ENCODE assay signal across 15 cellular contexts in the genomic region with DNA sequence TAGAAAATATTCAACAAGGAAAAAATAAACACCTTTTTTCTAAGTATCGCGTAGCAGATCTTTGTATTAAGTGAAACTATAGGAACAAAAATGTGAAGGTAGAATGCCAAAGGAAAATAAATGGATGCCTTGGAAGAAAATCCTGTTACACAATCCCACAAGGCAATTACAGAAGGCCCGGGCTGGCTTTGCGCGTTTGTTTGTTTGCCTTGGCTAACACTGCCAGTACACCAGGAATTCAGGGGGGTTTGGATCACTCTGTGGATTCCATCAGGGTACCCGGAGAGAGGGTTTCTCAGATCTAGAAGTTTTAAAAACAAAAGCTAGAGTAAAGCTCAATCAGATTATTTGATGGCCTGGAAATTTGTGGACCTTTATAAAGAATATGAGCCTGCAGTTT.
DNase-seq lines count a peak whose midpoint lies in the region; ATAC-seq and TF ChIP-seq lines count a peak whose summit lies in the region.
"Had no signal": no experiment of that assay in that cellular context is flagged by ENCODE, and none has a peak within 500 bp of the region (broad histone marks: within the 10 kb centered on the region; RNA-seq: fewer than 3 reads in every experiment).

No MANE protein-coding gene starts in this region.

- H3K4me1 ChIP-seq in breast epithelium = no peaks in the 10 kb centered on the region
- H3K4me1 ChIP-seq: A549 had no signal

- H3K27me3 Mint-ChIP-seq in MCF 10A (ENCODE audit: insufficient read depth, unreplicated experiment) = no peaks in the 10 kb centered on the region
- peaks cover 2% of the 10 kb centered on the region for H3K27me3 Mint-ChIP-seq in activated T-cell treated with anti-CD3 and anti-CD28 coated beads, Interleukin-2, amount 50 U/mL, for 4 hours (ENCODE audit: low read depth)

- POLR2A ChIA-PET in MCF 10A (lab: Yijun Ruan, JAX) = interaction anchor here (0.6 to 1.9 kb wide), 6 partner anchors 13 to 73 kb away, joined by 3 to 14 read pairs (median 4); no protein-coding TSS in a partner anchor

- DNase-seq in MCF 10A (ENCODE audit: unreplicated experiment) (peak; percentile 87), breast epithelium (ENCODE audit: low spot score in 2 of 2) (no peak), astrocyte of the spinal cord (ENCODE audit: low read depth, low spot score) (peak; percentile 90), hippocampal formation (lab: John Stamatoyannopoulos, UW) (peak; percentile 4 to 21), NCI-H1092 (lab: John Stamatoyannopoulos, UW) (no peak)
- no peak for DNase-seq in activated T-cell treated with anti-CD3 and anti-CD28 coated beads, Interleukin-2, amount 50 U/mL, for 4 hours
- DNase-seq: islet precursor cell; Karpas-422; NCI-H1694 treated with DMSO at 0.1 percent for 48 hours; NCI-H510A treated with DMSO at 0.1 percent for 48 hours; stimulated activated CD4-positive, alpha-beta T cell treated with anti-CD3 and anti-CD28 coated beads, Interleukin-15, amount 100 ng/mL, for 24 hours had no signal

- H3K27me3 ChIP-seq in breast epithelium = no peaks in the 10 kb centered on the region

- H3K36me3 ChIP-seq in breast epithelium = no peaks in the 10 kb centered on the region

- H3K27ac Mint-ChIP-seq in MCF 10A (ENCODE audit: low read depth, unreplicated experiment) = peak overlapping the region; percentile 46
- H3K27ac Mint-ChIP-seq: T-helper 1 cell treated with Interleukin-12 subunit alpha and Interleukin-12 subunit beta and Interleukin-4 antibody, amounts not matched to agents 30 μg/mL and 1 μg/mL, for 36 hours had no signal

- H3K4me1 Mint-ChIP-seq in MCF 10A (ENCODE audit: insufficient read depth, unreplicated experiment) = peaks cover 37% of the 10 kb centered on the region
- H3K4me1 Mint-ChIP-seq in activated T-cell treated with anti-CD3 and anti-CD28 coated beads, Interleukin-2, amount 50 U/mL, for 4 hours (ENCODE audit: low read depth) = no peaks in the 10 kb centered on the region

- no peak for ATAC-seq in activated T-cell treated with anti-CD3 and anti-CD28 coated beads, Interleukin-2, amount 50 U/mL, for 4 hours
- ATAC-seq in GM21526 (IDR thresholded peaks at IDR 0.05; ENCODE audit: low FRiP score, unreplicated experiment) (no peak), GM18868 (IDR thresholded peaks at IDR 0.05; ENCODE audit: unreplicated experiment) (no peak)
- ATAC-seq: A549 had no signal

- CTCF ChIA-PET in MCF 10A (lab: Yijun Ruan, JAX) = interaction anchor here (1.3 kb wide), 1 partner anchor 179 kb away, joined by 3 read pairs; no protein-coding TSS in a partner anchor

- TF ChIP-seq POLR2A in breast epithelium (IDR thresholded peaks at IDR 0.05) = no peak

- in situ Hi-C loops in astrocyte of the spinal cord (cut with HindIII; ENCODE audit: low sequenced_read_pairs) = no loop called here

- intact Hi-C loops in MCF 10A (cut with micrococcal nuclease) (no loop called here), breast epithelium (cut with DNase I; ENCODE audit: low total_unique reads) (no loop called here)

- no peaks in the 10 kb centered on the region for H3K9me3 ChIP-seq in breast epithelium
- H3K9me3 ChIP-seq: A549 had no signal

- H3K27ac ChIP-seq in breast epithelium = no peak overlapping the region
- H3K27ac ChIP-seq: A549 had no signal

- H3K4me3 Mint-ChIP-seq in MCF 10A (ENCODE audit: unreplicated experiment) = no peak overlapping the region
- no peak overlapping the region for H3K4me3 Mint-ChIP-seq in activated T-cell treated with anti-CD3 and anti-CD28 coated beads, Interleukin-2, amount 50 U/mL, for 4 hours
- H3K4me3 Mint-ChIP-seq: T-helper 1 cell treated with Interleukin-12 subunit alpha and Interleukin-12 subunit beta and Interleukin-4 antibody, amounts not matched to agents 30 μg/mL and 1 μg/mL, for 36 hours had no signal

- H3K9me3 Mint-ChIP-seq in MCF 10A (ENCODE audit: unreplicated experiment) = peaks cover 11% of the 10 kb centered on the region
- H3K9me3 Mint-ChIP-seq in activated T-cell treated with anti-CD3 and anti-CD28 coated beads, Interleukin-2, amount 50 U/mL, for 4 hours = no peaks in the 10 kb centered on the region
- H3K9me3 Mint-ChIP-seq: T-helper 1 cell treated with Interleukin-12 subunit alpha and Interleukin-12 subunit beta and Interleukin-4 antibody, amounts not matched to agents 30 μg/mL and 1 μg/mL, for 36 hours had no signal

- H3K36me3 Mint-ChIP-seq in MCF 10A (ENCODE audit: insufficient read depth, unreplicated experiment) = peaks cover 6% of the 10 kb centered on the region
- no peaks in the 10 kb centered on the region for H3K36me3 Mint-ChIP-seq in activated T-cell treated with anti-CD3 and anti-CD28 coated beads, Interleukin-2, amount 50 U/mL, for 4 hours (ENCODE audit: insufficient read depth)

- TF ChIP-seq CTCF in MCF 10A (IDR thresholded peaks at IDR 0.05; ENCODE audit: unreplicated experiment) (no peak), breast epithelium (IDR thresholded peaks at IDR 0.05) (no peak), astrocyte of the spinal cord (IDR thresholded peaks at IDR 0.05; ENCODE audit: low read depth, low read length) (no peak)

- H3K4me3 ChIP-seq in breast epithelium = no peak overlapping the region
- H3K4me3 ChIP-seq in astrocyte of the spinal cord (ENCODE audit: low read depth, low read length) = no peak overlapping the region
- H3K4me3 ChIP-seq: A549 had no signal

- BruUV-seq in MCF 10A (replicated peaks; lab: Mats Ljungman, UMichigan) = no TSS peak

Comparison
In these comparisons a context has a peak if more than half of its experiments do, and no peak if none do; other contexts are left out.
1. DNase-seq: peak in MCF 10A (single experiment), astrocyte of the spinal cord (single experiment) and hippocampal formation (2 of 2); none in breast epithelium (0 of 2), activated T-cell treated with anti-CD3 and anti-CD28 coated beads, Interleukin-2, amount 50 U/mL, for 4 hours (single experiment) and NCI-H1092 (single experiment).